10 cellular contexts compared by ENCODE assay signal in the genomic region with DNA sequence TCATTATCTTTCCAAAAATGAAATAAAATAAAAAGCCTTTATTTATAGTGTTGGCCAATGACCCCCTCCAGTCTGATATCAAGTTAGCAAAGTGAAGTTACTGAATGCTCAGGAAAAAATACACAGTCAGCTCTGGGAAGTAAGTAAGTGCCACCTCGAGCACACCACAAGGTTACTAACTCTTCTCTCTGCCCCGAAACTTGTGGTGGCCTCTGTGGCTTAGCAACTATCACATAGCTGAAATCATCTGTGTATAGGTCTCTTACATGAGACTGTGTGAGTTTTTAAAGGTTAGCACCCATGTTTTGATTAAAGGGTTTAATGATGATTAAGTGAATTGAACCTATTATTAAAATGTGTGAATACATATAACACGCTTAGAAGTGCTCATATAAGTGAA.
"Had no signal": no experiment of that assay in that cellular context is flagged by ENCODE, and none has a peak within 500 bp of the region (broad histone marks: within the 10 kb centered on the region; RNA-seq: fewer than 3 reads in every experiment).

No MANE protein-coding gene starts in this region.

- H3K27ac Mint-ChIP-seq: HFFc6, IgD-negative memory B cell had no signal

- H3K4me3 Mint-ChIP-seq: HFFc6, IgD-negative memory B cell had no signal

- H3K9me3 Mint-ChIP-seq: HFFc6 had no signal

- H3K4me3 ChIP-seq: GM23248, HAP-1 had no signal

- H3K27ac ChIP-seq: GM23248, HL-60 had no signal

- H3K36me3 ChIP-seq: HAP-1 had no signal

- H3K9me3 ChIP-seq: HAP-1 had no signal

- H3K36me3 Mint-ChIP-seq: IgD-negative memory B cell had no signal

- ATAC-seq: HCT116, HepG2 had no signal

- H3K9ac ChIP-seq: GM23248 had no signal

- H2AFZ ChIP-seq: GM23248 had no signal

- H3K4me1 Mint-ChIP-seq: IgD-negative memory B cell had no signal

- DNase-seq: GOT3, H7, KBM-7 had no signal

- H3K4me1 ChIP-seq: HAP-1 had no signal
